In the genomic region with DNA sequence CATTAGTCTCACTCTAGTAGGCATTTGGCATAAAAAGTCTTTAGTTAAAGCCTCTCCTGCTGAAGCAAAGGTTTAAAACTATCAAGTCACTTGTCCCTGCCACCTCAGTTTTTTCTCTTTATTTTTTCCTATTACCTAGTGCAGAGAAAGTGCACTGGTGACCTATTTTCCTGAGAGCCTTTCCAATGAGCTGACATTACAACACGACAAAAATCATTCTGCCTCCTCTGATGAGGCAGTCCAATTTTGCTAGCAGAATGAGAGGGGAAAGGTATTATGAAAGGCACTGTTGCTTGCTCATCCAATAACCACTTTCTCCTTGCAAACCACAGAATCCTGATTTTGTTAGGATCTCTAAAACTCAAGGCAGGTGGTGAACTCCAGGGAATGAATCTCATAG, we compare ENCODE assay signal across 27 cellular contexts.
"Had no signal": no experiment of that assay in that cellular context is flagged by ENCODE, and none has a peak within 500 bp of the region (broad histone marks: within the 10 kb centered on the region; RNA-seq: fewer than 3 reads in every experiment).

No MANE protein-coding gene starts in this region.

- DNase-seq: activated CD4-positive, alpha-beta T cell treated with anti-CD3 and anti-CD28 coated beads for 4 hours; activated CD4-positive, alpha-beta T cell treated with anti-CD3 and anti-CD28 coated beads, Interleukin-2, amount 50 U/mL, for 4 hours; activated naive CD4-positive, alpha-beta T cell; activated T-cell treated with anti-CD3 and anti-CD28 coated beads for 4 hours; activated T-cell treated with anti-CD3 and anti-CD28 coated beads, Interleukin-2, amount 50 U/mL, for 72 hours; colonic mucosa; effector CD8-positive, alpha-beta T cell; esophagus squamous epithelium; foreskin melanocyte; left ventricle myocardium superior; mucosa of descending colon; retina; stimulated activated CD4-positive, alpha-beta T cell treated with anti-CD3 and anti-CD28 coated beads, Interleukin-4, amount 100 ng/mL, for 24 hours had no signal

- FAIRE-seq: endometrium, islet of Langerhans had no signal

- H3K36me3 Mint-ChIP-seq: activated naive CD4-positive, alpha-beta T cell treated with anti-CD3 and anti-CD28 coated beads, Interleukin-2, amount 50 U/mL, for 72 hours; natural killer cell treated with Interleukin-12 subunit alpha and Interleukin-12 subunit beta and Interleukin-15 and Interleukin-18, amount 100 ng/mL, for 72 hours; stimulated activated effector memory CD8-positive, alpha-beta T cell treated with anti-CD3 and anti-CD28 coated beads, Interleukin-12 subunit alpha, Interleukin-12 subunit beta, amount 100 ng/mL, for 72 hours; type B pancreatic cell had no signal

- H3K27me3 Mint-ChIP-seq: central memory CD8-positive, alpha-beta T cell; natural killer cell treated with Interleukin-12 subunit alpha and Interleukin-12 subunit beta and Interleukin-15 and Interleukin-18, amount 100 ng/mL, for 72 hours; stimulated activated naive CD8-positive, alpha-beta T cell treated with anti-CD3 and anti-CD28 coated beads, Interleukin-15, Interleukin-2, amounts not matched to agents 100 ng/mL and 50 ng/mL, for 24 hours; type B pancreatic cell had no signal

- H3K27ac Mint-ChIP-seq: activated naive CD4-positive, alpha-beta T cell treated with anti-CD3 and anti-CD28 coated beads, Interleukin-2, amount 50 U/mL, for 72 hours; activated T-cell treated with anti-CD3 and anti-CD28 coated beads, Interleukin-2, amount 50 U/mL, for 72 hours; natural killer cell treated with Interleukin-12 subunit alpha and Interleukin-12 subunit beta and Interleukin-15 and Interleukin-18, amount 100 ng/mL, for 72 hours; stimulated activated effector memory CD8-positive, alpha-beta T cell treated with anti-CD3 and anti-CD28 coated beads, Interleukin-12 subunit alpha, Interleukin-12 subunit beta, amount 100 ng/mL, for 72 hours; stimulated activated naive CD8-positive, alpha-beta T cell treated with anti-CD3 and anti-CD28 coated beads, Interleukin-15, Interleukin-2, amounts not matched to agents 100 ng/mL and 50 ng/mL, for 24 hours; type B pancreatic cell had no signal

- H3K4me1 ChIP-seq: breast epithelium, colonic mucosa, vagina had no signal

- H3K27ac ChIP-seq: breast epithelium, colonic mucosa, epithelial cell of prostate, thoracic aorta, vagina had no signal

- H3K4me1 Mint-ChIP-seq: central memory CD8-positive, alpha-beta T cell; stimulated activated effector memory CD8-positive, alpha-beta T cell treated with anti-CD3 and anti-CD28 coated beads, Interleukin-12 subunit alpha, Interleukin-12 subunit beta, amount 100 ng/mL, for 72 hours had no signal

- H3K9me3 Mint-ChIP-seq: activated naive CD4-positive, alpha-beta T cell treated with anti-CD3 and anti-CD28 coated beads, Interleukin-2, amount 50 U/mL, for 72 hours; activated T-cell treated with anti-CD3 and anti-CD28 coated beads, Interleukin-2, amount 50 U/mL, for 72 hours; central memory CD8-positive, alpha-beta T cell; natural killer cell treated with Interleukin-12 subunit alpha and Interleukin-12 subunit beta and Interleukin-15 and Interleukin-18, amount 100 ng/mL, for 72 hours; stimulated activated effector memory CD8-positive, alpha-beta T cell treated with anti-CD3 and anti-CD28 coated beads, Interleukin-12 subunit alpha, Interleukin-12 subunit beta, amount 100 ng/mL, for 72 hours; stimulated activated naive CD8-positive, alpha-beta T cell treated with anti-CD3 and anti-CD28 coated beads, Interleukin-15, Interleukin-2, amounts not matched to agents 100 ng/mL and 50 ng/mL, for 24 hours; type B pancreatic cell had no signal

- H3K27me3 ChIP-seq: breast epithelium, colonic mucosa, esophagus squamous epithelium, vagina had no signal

- ATAC-seq: activated naive CD4-positive, alpha-beta T cell treated with anti-CD3 and anti-CD28 coated beads, Interleukin-2, amount 50 U/mL, for 72 hours; activated T-cell treated with anti-CD3 and anti-CD28 coated beads, Interleukin-2, amount 50 U/mL, for 72 hours; left ventricle myocardium superior; mucosa of descending colon; natural killer cell treated with Interleukin-12 subunit alpha and Interleukin-12 subunit beta and Interleukin-15 and Interleukin-18, amount 100 ng/mL, for 72 hours; sciatic nerve; stimulated activated effector memory CD8-positive, alpha-beta T cell treated with anti-CD3 and anti-CD28 coated beads, Interleukin-12 subunit alpha, Interleukin-12 subunit beta, amount 100 ng/mL, for 72 hours had no signal

- H3K36me3 ChIP-seq: breast epithelium, colonic mucosa, esophagus squamous epithelium, thoracic aorta, vagina had no signal

- H3K4me3 ChIP-seq: breast epithelium, colonic mucosa, esophagus squamous epithelium, mucosa of descending colon, skin epidermis, thoracic aorta, vagina had no signal

- H3K9me3 ChIP-seq: breast epithelium, colonic mucosa, esophagus squamous epithelium, mucosa of descending colon, thoracic aorta, vagina had no signal

- H3K4me3 Mint-ChIP-seq: activated T-cell treated with anti-CD3 and anti-CD28 coated beads, Interleukin-2, amount 50 U/mL, for 72 hours; central memory CD8-positive, alpha-beta T cell; natural killer cell treated with Interleukin-12 subunit alpha and Interleukin-12 subunit beta and Interleukin-15 and Interleukin-18, amount 100 ng/mL, for 72 hours; stimulated activated effector memory CD8-positive, alpha-beta T cell treated with anti-CD3 and anti-CD28 coated beads, Interleukin-12 subunit alpha, Interleukin-12 subunit beta, amount 100 ng/mL, for 72 hours; stimulated activated naive CD8-positive, alpha-beta T cell treated with anti-CD3 and anti-CD28 coated beads, Interleukin-15, Interleukin-2, amounts not matched to agents 100 ng/mL and 50 ng/mL, for 24 hours; type B pancreatic cell had no signal
